Comparison of ENCODE assay signal across 2 cellular contexts in genomic region chr4:41361831-41362646, GRCh38.
TF ChIP-seq lines count a peak whose summit lies in the region.

No MANE protein-coding gene starts in this region.

TF ChIP-seq in SK-N-SH, 30 proteins besides CTCF, POLR2A, EP300 and RAD21 (continued from another document):
- no peak for TF ChIP-seq REST (IDR thresholded peaks at IDR 0.05; ENCODE audit: low read depth, low read length)
- peak; percentile 31; the same call in 1 of the 2 replicates for TF ChIP-seq RCOR1 (IDR thresholded peaks at IDR 0.05; ENCODE audit: low read length)
- no peak for TF ChIP-seq TEAD4 (IDR thresholded peaks at IDR 0.05; ENCODE audit: borderline replicate concordance, insufficient read depth)
- no peak for TF ChIP-seq PBX3 (IDR thresholded peaks at IDR 0.05)
- TF ChIP-seq, protein P1, sequence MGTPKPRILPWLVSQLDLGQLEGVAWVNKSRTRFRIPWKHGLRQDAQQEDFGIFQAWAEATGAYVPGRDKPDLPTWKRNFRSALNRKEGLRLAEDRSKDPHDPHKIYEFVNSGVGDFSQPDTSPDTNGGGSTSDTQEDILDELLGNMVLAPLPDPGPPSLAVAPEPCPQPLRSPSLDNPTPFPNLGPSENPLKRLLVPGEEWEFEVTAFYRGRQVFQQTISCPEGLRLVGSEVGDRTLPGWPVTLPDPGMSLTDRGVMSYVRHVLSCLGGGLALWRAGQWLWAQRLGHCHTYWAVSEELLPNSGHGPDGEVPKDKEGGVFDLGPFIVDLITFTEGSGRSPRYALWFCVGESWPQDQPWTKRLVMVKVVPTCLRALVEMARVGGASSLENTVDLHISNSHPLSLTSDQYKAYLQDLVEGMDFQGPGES (IDR thresholded peaks at IDR 0.05; ENCODE audit: low read depth, low read length), result no peak
- TF ChIP-seq CHD2 (IDR thresholded peaks at IDR 0.05; ENCODE audit: low read length, partially characterized antibody), result no peak
- peak; percentile 31; the same call in 1 of the 2 replicates for TF ChIP-seq GATA2 (CRISPR knock-in tag; IDR thresholded peaks at IDR 0.05)
- TF ChIP-seq NFIC (IDR thresholded peaks at IDR 0.05; ENCODE audit: borderline replicate concordance), result no peak
- no peak for TF ChIP-seq TAF1 (IDR thresholded peaks at IDR 0.05; ENCODE audit: borderline replicate concordance, low read depth, low read length)
- TF ChIP-seq YY1 (IDR thresholded peaks at IDR 0.05; ENCODE audit: low read depth), result no peak
- no peak for TF ChIP-seq RXRA (IDR thresholded peaks at IDR 0.05; ENCODE audit: borderline replicate concordance, low read depth)

TF ChIP-seq in SK-N-SH treated with all-trans-retinoic acid at 6 μM for 48 hours, 23 proteins besides CTCF, POLR2A, EP300 and RAD21 (continued from another document):
- TF ChIP-seq, protein P2, sequence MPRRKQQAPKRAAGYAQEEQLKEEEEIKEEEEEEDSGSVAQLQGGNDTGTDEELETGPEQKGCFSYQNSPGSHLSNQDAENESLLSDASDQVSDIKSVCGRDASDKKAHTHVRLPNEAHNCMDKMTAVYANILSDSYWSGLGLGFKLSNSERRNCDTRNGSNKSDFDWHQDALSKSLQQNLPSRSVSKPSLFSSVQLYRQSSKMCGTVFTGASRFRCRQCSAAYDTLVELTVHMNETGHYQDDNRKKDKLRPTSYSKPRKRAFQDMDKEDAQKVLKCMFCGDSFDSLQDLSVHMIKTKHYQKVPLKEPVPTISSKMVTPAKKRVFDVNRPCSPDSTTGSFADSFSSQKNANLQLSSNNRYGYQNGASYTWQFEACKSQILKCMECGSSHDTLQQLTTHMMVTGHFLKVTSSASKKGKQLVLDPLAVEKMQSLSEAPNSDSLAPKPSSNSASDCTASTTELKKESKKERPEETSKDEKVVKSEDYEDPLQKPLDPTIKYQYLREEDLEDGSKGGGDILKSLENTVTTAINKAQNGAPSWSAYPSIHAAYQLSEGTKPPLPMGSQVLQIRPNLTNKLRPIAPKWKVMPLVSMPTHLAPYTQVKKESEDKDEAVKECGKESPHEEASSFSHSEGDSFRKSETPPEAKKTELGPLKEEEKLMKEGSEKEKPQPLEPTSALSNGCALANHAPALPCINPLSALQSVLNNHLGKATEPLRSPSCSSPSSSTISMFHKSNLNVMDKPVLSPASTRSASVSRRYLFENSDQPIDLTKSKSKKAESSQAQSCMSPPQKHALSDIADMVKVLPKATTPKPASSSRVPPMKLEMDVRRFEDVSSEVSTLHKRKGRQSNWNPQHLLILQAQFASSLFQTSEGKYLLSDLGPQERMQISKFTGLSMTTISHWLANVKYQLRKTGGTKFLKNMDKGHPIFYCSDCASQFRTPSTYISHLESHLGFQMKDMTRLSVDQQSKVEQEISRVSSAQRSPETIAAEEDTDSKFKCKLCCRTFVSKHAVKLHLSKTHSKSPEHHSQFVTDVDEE (CRISPR knock-in tag; IDR thresholded peaks at IDR 0.05), result no peak
- TF ChIP-seq ISL1 (CRISPR knock-in tag; IDR thresholded peaks at IDR 0.05) (no peak), PPARA (CRISPR knock-in tag; IDR thresholded peaks at IDR 0.05; ENCODE audit: borderline replicate concordance) (no peak), ZC3H10 (CRISPR knock-in tag; IDR thresholded peaks at IDR 0.05) (no peak), PATZ1 (CRISPR knock-in tag; IDR thresholded peaks at IDR 0.05; ENCODE audit: borderline replicate concordance) (no peak), RARB (CRISPR knock-in tag; IDR thresholded peaks at IDR 0.05) (no peak), ZFP30 (CRISPR knock-in tag; IDR thresholded peaks at IDR 0.05) (no peak)
